In the genomic region with DNA sequence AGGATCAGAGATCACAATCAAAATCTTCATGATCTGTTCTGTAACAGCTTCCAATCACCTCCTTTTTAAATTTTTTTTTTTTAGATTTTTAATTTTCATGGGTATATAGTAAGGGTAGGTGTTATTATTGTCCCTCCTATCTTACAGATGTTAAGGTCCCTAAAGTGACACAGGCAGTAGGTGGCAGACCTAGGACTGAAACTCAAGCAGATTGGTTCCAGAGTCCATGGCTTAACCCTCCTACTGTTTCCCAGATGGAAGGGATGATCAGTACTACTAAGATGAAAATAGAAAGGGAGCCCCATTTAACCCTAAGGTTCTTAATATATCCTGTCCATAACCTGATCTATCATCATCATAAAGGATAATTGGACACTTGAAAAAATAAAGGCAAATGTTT, we compare ENCODE assay signal across 17 cellular contexts. TPM values are rescaled to one million over a fixed set of nuclear protein-coding genes. Genes with fewer than 3 reads are reported as not detected.
DNase-seq lines count a peak whose midpoint lies in the region; ATAC-seq and TF ChIP-seq lines count a peak whose summit lies in the region.
"Had no signal": no experiment of that assay in that cellular context is flagged by ENCODE, and none has a peak within 500 bp of the region (broad histone marks: within the 10 kb centered on the region; RNA-seq: fewer than 3 reads in every experiment).

No MANE protein-coding gene starts in this region.

- H3K27me3 Mint-ChIP-seq in T-helper 17 cell: no peaks in the 10 kb centered on the region
- no peaks in the 10 kb centered on the region for H3K27me3 Mint-ChIP-seq in T-helper 2 cell treated with Interferon-gamma antibody and Interleukin-4, amounts not matched to agents 5 μg/mL and 100 μg/mL, for 36 hours (ENCODE audit: low read depth)
- H3K27me3 Mint-ChIP-seq: B cell; CD4-positive, alpha-beta T cell had no signal

- peaks cover 5% of the 10 kb centered on the region; the same call in 1 of the 2 replicates for H4K20me1 ChIP-seq in SK-N-SH (ENCODE audit: insufficient read depth)

- no peak overlapping the region for H3K4me3 Mint-ChIP-seq in T-helper 17 cell
- no peak overlapping the region for H3K4me3 Mint-ChIP-seq in T-helper 2 cell treated with Interferon-gamma antibody and Interleukin-4, amounts not matched to agents 5 μg/mL and 100 μg/mL, for 36 hours
- H3K4me3 Mint-ChIP-seq: B cell; CD4-positive, alpha-beta T cell had no signal

- H3K9me3 Mint-ChIP-seq in T-helper 2 cell treated with Interferon-gamma antibody and Interleukin-4, amounts not matched to agents 5 μg/mL and 100 μg/mL, for 36 hours: no peaks in the 10 kb centered on the region
- H3K9me3 Mint-ChIP-seq: CD4-positive, alpha-beta T cell had no signal

- TF ChIP-seq RAD21 in SK-N-SH (IDR thresholded peaks at IDR 0.05; ENCODE audit: low read length): no peak

- TF ChIP-seq EP300 in SK-N-SH (IDR thresholded peaks at IDR 0.05; ENCODE audit: borderline replicate concordance in 1 of 2, low read depth in 1 of 2, low read length in 1 of 2): no peak

- CTCF ChIA-PET in SK-N-SH (lab: Yijun Ruan, JAX): interaction anchor here (0.8 to 3.3 kb wide), 5 partner anchors 11 to 152 kb away, joined by 3 to 17 read pairs (median 5); no protein-coding TSS in a partner anchor

- no peaks in the 10 kb centered on the region for H3K9me3 ChIP-seq in SK-N-SH
- H3K9me3 ChIP-seq in T-helper 17 cell (ENCODE audit: control insufficient read depth, low read length, poor library complexity, severe bottlenecking): no peaks in the 10 kb centered on the region

- H3K27me3 ChIP-seq in SK-N-SH (ENCODE audit: insufficient read depth): no peaks in the 10 kb centered on the region

- peaks cover 2% of the 10 kb centered on the region for H3K36me3 Mint-ChIP-seq in T-helper 17 cell (ENCODE audit: low read depth)
- H3K36me3 Mint-ChIP-seq in T-helper 2 cell treated with Interferon-gamma antibody and Interleukin-4, amounts not matched to agents 5 μg/mL and 100 μg/mL, for 36 hours (ENCODE audit: low read depth): peaks cover 22% of the 10 kb centered on the region

- ATAC-seq in SK-N-SH treated with all-trans-retinoic acid at 6 μM for 48 hours: no peak
- ATAC-seq in T-helper 17 cell: no peak
- ATAC-seq in left lobe of liver: peak; percentile 46
- ATAC-seq in left ventricle myocardium superior: no peak
- ATAC-seq: GM12878, HCT116 had no signal

- no peak overlapping the region for H3K4me3 ChIP-seq in SK-N-SH (ENCODE audit: low read depth in 2 of 2, low read length in 1 of 2)
- H3K4me3 ChIP-seq: GM12878, GM23248 had no signal

- POLR2A ChIA-PET in SK-N-SH (lab: Yijun Ruan, JAX): no interaction called here

- no peaks in the 10 kb centered on the region for H3K9me2 ChIP-seq in SK-N-SH

- no peak for TF ChIP-seq CTCF in SK-N-SH (IDR thresholded peaks at IDR 0.05)

- no peak overlapping the region for H3K27ac ChIP-seq in SK-N-SH (ENCODE audit: low read depth in 2 of 2, low read length in 1 of 2)
- H3K27ac ChIP-seq: GM23248, HL-60 had no signal

- H3K4me1 ChIP-seq in SK-N-SH (ENCODE audit: control insufficient read depth in 1 of 2, insufficient read depth in 2 of 2, low read depth in 1 of 2, low read length in 1 of 2): peaks cover 3 to 12% of the 10 kb centered on the region in 2 experiments

- peaks cover 3% of the 10 kb centered on the region; the same call in 1 of the 2 replicates for H3K79me2 ChIP-seq in SK-N-SH (ENCODE audit: insufficient read depth)

- no peak overlapping the region for H3K9ac ChIP-seq in SK-N-SH
- H3K9ac ChIP-seq: GM23248 had no signal

- H3K4me2 ChIP-seq in SK-N-SH: no peak overlapping the region

- H3K27ac Mint-ChIP-seq in T-helper 17 cell: peak overlapping the region; percentile 27
- no peak overlapping the region for H3K27ac Mint-ChIP-seq in T-helper 2 cell treated with Interferon-gamma antibody and Interleukin-4, amounts not matched to agents 5 μg/mL and 100 μg/mL, for 36 hours
- H3K27ac Mint-ChIP-seq: B cell; CD4-positive, alpha-beta T cell had no signal

- peaks cover 27 to 38% of the 10 kb centered on the region in 2 experiments for H3K36me3 ChIP-seq in SK-N-SH (replicated peaks in 1 of 2; ENCODE audit: control insufficient read depth in 1 of 2, insufficient read depth in 2 of 2, low read length in 1 of 2)

- H3K4me1 Mint-ChIP-seq in T-helper 17 cell: peaks cover 10% of the 10 kb centered on the region
- peaks cover 4% of the 10 kb centered on the region for H3K4me1 Mint-ChIP-seq in T-helper 2 cell treated with Interferon-gamma antibody and Interleukin-4, amounts not matched to agents 5 μg/mL and 100 μg/mL, for 36 hours (ENCODE audit: low read depth)

- no peaks in the 10 kb centered on the region for H3F3A ChIP-seq in SK-N-SH (replicated peaks; ENCODE audit: insufficient read depth)

- intact Hi-C loops in left ventricle myocardium superior (cut with micrococcal nuclease): no loop called here

- DNase-seq in SK-N-SH: peak; percentile 12
- no peak for DNase-seq in T-helper 17 cell
- DNase-seq in left lobe of liver (ENCODE audit: low spot score): no peak
- no peak for DNase-seq in left ventricle myocardium superior
- DNase-seq in T-helper 2 cell treated with Interferon-gamma antibody and Interleukin-4, amounts not matched to agents 5 μg/mL and 100 μg/mL, for 36 hours (ENCODE audit: low spot score): no peak
- DNase-seq in SHP77 treated with DMSO at 0.1 percent for 48 hours (lab: John Stamatoyannopoulos, UW): no peak
- DNase-seq: C1 segment of cervical spinal cord; Calu3; CD4-positive, alpha-beta T cell; DMS 273 treated with DMSO at 0.1 percent for 48 hours; DMS79; GM23248 had no signal

- H2AFZ ChIP-seq in SK-N-SH (ENCODE audit: low read depth): no peak overlapping the region
- H2AFZ ChIP-seq: GM23248 had no signal

TF ChIP-seq in SK-N-SH, 30 proteins besides CTCF, POLR2A, EP300 and RAD21:
- no peak for TF ChIP-seq JUND (IDR thresholded peaks at IDR 0.05)
- TF ChIP-seq MXI1 (IDR thresholded peaks at IDR 0.05; ENCODE audit: low read depth, low read length): no peak
- no peak for TF ChIP-seq NFIC (IDR thresholded peaks at IDR 0.05; ENCODE audit: borderline replicate concordance)
- no peak for TF ChIP-seq MEF2A (IDR thresholded peaks at IDR 0.05; ENCODE audit: borderline replicate concordance, low read depth)
- no peak for TF ChIP-seq EZH2phosphoT487 (IDR thresholded peaks at IDR 0.05; ENCODE audit: borderline replicate concordance, low read depth)
- TF ChIP-seq TAF1 (IDR thresholded peaks at IDR 0.05; ENCODE audit: borderline replicate concordance, low read depth, low read length): no peak
- no peak for TF ChIP-seq TEAD4 (IDR thresholded peaks at IDR 0.05; ENCODE audit: borderline replicate concordance, insufficient read depth)
- TF ChIP-seq SIN3A (IDR thresholded peaks at IDR 0.05; ENCODE audit: borderline replicate concordance, low read depth, low read length): no peak
- TF ChIP-seq FOXJ3 (CRISPR knock-in tag; IDR thresholded peaks at IDR 0.05): no peak
- TF ChIP-seq YY1 (IDR thresholded peaks at IDR 0.05; ENCODE audit: low read depth): no peak

TF ChIP-seq in SK-N-SH treated with all-trans-retinoic acid at 6 μM for 48 hours, 23 proteins besides CTCF, POLR2A, EP300 and RAD21 (continues in another document):
- no peak for TF ChIP-seq TOX (CRISPR knock-in tag; IDR thresholded peaks at IDR 0.05; ENCODE audit: borderline replicate concordance)
- no peak for TF ChIP-seq RARB (CRISPR knock-in tag; IDR thresholded peaks at IDR 0.05)
- no peak for TF ChIP-seq PPARA (CRISPR knock-in tag; IDR thresholded peaks at IDR 0.05; ENCODE audit: borderline replicate concordance)
- no peak for TF ChIP-seq ZNF8 (CRISPR knock-in tag; IDR thresholded peaks at IDR 0.05)
- no peak for TF ChIP-seq CREB5 (CRISPR knock-in tag; IDR thresholded peaks at IDR 0.05; ENCODE audit: low read depth)
- TF ChIP-seq, protein P1, sequence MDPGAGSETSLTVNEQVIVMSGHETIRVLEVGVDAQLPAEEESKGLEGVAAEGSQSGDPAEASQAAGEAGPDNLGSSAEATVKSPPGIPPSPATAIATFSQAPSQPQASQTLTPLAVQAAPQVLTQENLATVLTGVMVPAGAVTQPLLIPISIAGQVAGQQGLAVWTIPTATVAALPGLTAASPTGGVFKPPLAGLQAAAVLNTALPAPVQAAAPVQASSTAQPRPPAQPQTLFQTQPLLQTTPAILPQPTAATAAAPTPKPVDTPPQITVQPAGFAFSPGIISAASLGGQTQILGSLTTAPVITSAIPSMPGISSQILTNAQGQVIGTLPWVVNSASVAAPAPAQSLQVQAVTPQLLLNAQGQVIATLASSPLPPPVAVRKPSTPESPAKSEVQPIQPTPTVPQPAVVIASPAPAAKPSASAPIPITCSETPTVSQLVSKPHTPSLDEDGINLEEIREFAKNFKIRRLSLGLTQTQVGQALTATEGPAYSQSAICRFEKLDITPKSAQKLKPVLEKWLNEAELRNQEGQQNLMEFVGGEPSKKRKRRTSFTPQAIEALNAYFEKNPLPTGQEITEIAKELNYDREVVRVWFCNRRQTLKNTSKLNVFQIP (CRISPR knock-in tag; IDR thresholded peaks at IDR 0.05; ENCODE audit: borderline replicate concordance, low read depth): no peak
- no peak for TF ChIP-seq ESRRG (CRISPR knock-in tag; IDR thresholded peaks at IDR 0.05)
- no peak for TF ChIP-seq TCF4 (CRISPR knock-in tag; IDR thresholded peaks at IDR 0.05; ENCODE audit: borderline replicate concordance)

RNA-seq across cellular contexts. Expression of gene CHAC1, which starts 57.1 kb away (rescaled TPM):
- polyA plus RNA-seq in SK-N-SH (2012; rRNA removed): 9.3 and 12.3 TPM in 2 replicates
- polyA plus RNA-seq in SK-N-SH (2012; cell fraction: cytosol; rRNA removed): 4.5 and 6.0 TPM in 2 replicates
- 8.1 and 10.9 TPM in 2 replicates for polyA plus RNA-seq in SK-N-SH (2012; cell fraction: nucleus; rRNA removed)
- total RNA-seq in T-helper 17 cell (under 1 TPM; 0.35 to 0.70 TPM), left lobe of liver (1.1 TPM), left ventricle myocardium superior (2.2 TPM)
